6 cellular contexts compared by ENCODE assay signal in genomic region chr3:63384382-63384781, GRCh38.
"Had no signal": no experiment of that assay in that cellular context is flagged by ENCODE, and none has a peak within 500 bp of the region (broad histone marks: within the 10 kb centered on the region; RNA-seq: fewer than 3 reads in every experiment).

No MANE protein-coding gene starts in this region.

- H3K27ac ChIP-seq: HL-60, KMS-11 had no signal

- H3K9ac ChIP-seq: KMS-11 had no signal

- FAIRE-seq: HTR-8/SVneo had no signal

- H3K4me2 ChIP-seq: KMS-11 had no signal

- DNase-seq: Karpas-422, KBM-7, KG1 had no signal
